In the genomic region with DNA sequence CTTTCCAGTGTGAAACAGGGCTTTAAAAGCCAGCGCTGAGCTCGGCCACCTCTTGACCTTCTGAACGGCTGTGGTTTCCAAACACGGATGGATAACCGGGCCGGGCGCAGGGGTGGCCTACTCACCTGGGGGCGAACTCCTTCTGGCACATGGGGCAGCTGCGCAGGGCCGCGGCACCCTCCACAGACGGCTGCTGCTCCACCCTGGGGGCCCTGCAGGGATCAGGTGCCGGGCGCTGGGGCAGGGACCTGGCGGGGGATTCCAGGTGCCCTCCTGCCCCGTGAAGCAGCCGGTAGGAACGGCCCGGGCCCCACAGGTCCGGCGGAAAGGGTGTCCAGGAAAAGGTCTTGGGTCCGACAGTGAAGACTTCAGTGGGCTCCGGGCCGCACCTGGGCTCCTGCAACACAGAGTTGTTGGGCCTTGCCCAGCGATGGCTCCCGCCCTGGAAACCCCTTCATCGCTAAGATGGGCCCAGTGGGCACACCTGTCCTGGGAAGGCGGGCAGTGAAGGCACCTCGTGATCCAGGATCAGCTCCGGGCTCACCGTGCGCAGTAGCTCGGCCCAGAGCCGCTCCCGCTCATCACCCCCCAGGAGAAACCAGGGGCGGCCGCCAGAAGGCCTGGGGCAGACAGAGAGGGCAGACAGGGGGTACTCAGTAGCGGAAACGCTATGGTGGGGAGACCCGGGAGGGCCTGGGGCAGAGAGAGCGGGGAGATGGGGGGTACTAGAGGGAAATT, we compare ENCODE assay signal across 8 cellular contexts. TPM values are rescaled to one million over a fixed set of nuclear protein-coding genes. Genes with fewer than 3 reads are reported as not detected.
A peak's percentile ranks its signal among the peaks of the same experiment; 100 is the strongest.
DNase-seq lines count a peak whose midpoint lies in the region; ATAC-seq and TF ChIP-seq lines count a peak whose summit lies in the region.

No MANE protein-coding gene starts in this region.

- DNase-seq in NCI-H1105 (lab: John Stamatoyannopoulos, UW) (peak; percentile 4), NCI-H1105 treated with DMSO at 0.1 percent for 48 hours (lab: John Stamatoyannopoulos, UW) (no peak), WTC11 (ENCODE audit: low spot score) (no peak), right atrium auricular region (ENCODE audit: low spot score) (no peak), NK-92 (lab: John Stamatoyannopoulos, UW; ENCODE audit: unreplicated experiment) (no peak), NCI-H82 treated with DMSO at 0.1 percent for 48 hours (lab: John Stamatoyannopoulos, UW; ENCODE audit: unreplicated experiment) (no peak), GM20000 (ENCODE audit: low spot score) (no peak)
- DNase-seq in stimulated activated effector memory CD8-positive, alpha-beta T cell treated with anti-CD3 and anti-CD28 coated beads, Interleukin-12 subunit alpha, Interleukin-12 subunit beta, amount 100 ng/mL, for 72 hours (ENCODE audit: low spot score in 2 of 2) = no peak

- H3K27me3 ChIP-seq in right atrium auricular region = no peaks in the 10 kb centered on the region

- H3K36me3 Mint-ChIP-seq in WTC11 = peaks cover 2% of the 10 kb centered on the region; the same call in 1 of the 2 replicates
- H3K36me3 Mint-ChIP-seq in stimulated activated effector memory CD8-positive, alpha-beta T cell treated with anti-CD3 and anti-CD28 coated beads, Interleukin-12 subunit alpha, Interleukin-12 subunit beta, amount 100 ng/mL, for 72 hours = peaks cover 31% of the 10 kb centered on the region

- ATAC-seq in WTC11 = no peak
- no peak for ATAC-seq in stimulated activated effector memory CD8-positive, alpha-beta T cell treated with anti-CD3 and anti-CD28 coated beads, Interleukin-12 subunit alpha, Interleukin-12 subunit beta, amount 100 ng/mL, for 72 hours

- POLR2A ChIA-PET in WTC11 (lab: Charles Lee) = interaction anchor here (1.0 kb wide), 1 partner anchor 38 kb away, joined by 3 read pairs; no protein-coding TSS in a partner anchor

- TF ChIP-seq CTCF in WTC11 (IDR thresholded peaks at IDR 0.05) (no peak), right atrium auricular region (IDR thresholded peaks at IDR 0.05) (no peak), GM20000 (IDR thresholded peaks at IDR 0.05; ENCODE audit: extremely low read depth, missing control alignments) (no peak)

- H3K4me3 ChIP-seq in right atrium auricular region = peak overlapping the region; percentile 69 to 77

- peaks cover 11% of the 10 kb centered on the region for H3K4me1 Mint-ChIP-seq in WTC11
- H3K4me1 Mint-ChIP-seq in stimulated activated effector memory CD8-positive, alpha-beta T cell treated with anti-CD3 and anti-CD28 coated beads, Interleukin-12 subunit alpha, Interleukin-12 subunit beta, amount 100 ng/mL, for 72 hours = peaks cover 25% of the 10 kb centered on the region

- no peaks in the 10 kb centered on the region for H3K36me3 ChIP-seq in right atrium auricular region

- H3K27ac ChIP-seq in right atrium auricular region = peak overlapping the region; percentile 85 to 97

- H3K27ac Mint-ChIP-seq in WTC11 = no peak overlapping the region; the same call in 1 of the 2 replicates
- peak overlapping the region; percentile 86 for H3K27ac Mint-ChIP-seq in stimulated activated effector memory CD8-positive, alpha-beta T cell treated with anti-CD3 and anti-CD28 coated beads, Interleukin-12 subunit alpha, Interleukin-12 subunit beta, amount 100 ng/mL, for 72 hours

- H3K9me3 ChIP-seq in right atrium auricular region = no peaks in the 10 kb centered on the region

- no peaks in the 10 kb centered on the region for H3K27me3 Mint-ChIP-seq in WTC11 (ENCODE audit: low read depth)

- H3K4me1 ChIP-seq in right atrium auricular region = peaks cover 0 to 62% of the 10 kb centered on the region in 2 donors

- CTCF ChIA-PET in WTC11 (lab: Charles Lee) = interaction anchor here (0.6 to 3.6 kb wide), 5 partner anchors 19 to 1600 kb away, joined by 3 to 42 read pairs (median 17); no protein-coding TSS in a partner anchor

- no peaks in the 10 kb centered on the region for H3K9me3 Mint-ChIP-seq in WTC11
- H3K9me3 Mint-ChIP-seq in stimulated activated effector memory CD8-positive, alpha-beta T cell treated with anti-CD3 and anti-CD28 coated beads, Interleukin-12 subunit alpha, Interleukin-12 subunit beta, amount 100 ng/mL, for 72 hours = no peaks in the 10 kb centered on the region

- peak overlapping the region; percentile 74 for H3K4me3 Mint-ChIP-seq in WTC11
- peak overlapping the region; percentile 81 for H3K4me3 Mint-ChIP-seq in stimulated activated effector memory CD8-positive, alpha-beta T cell treated with anti-CD3 and anti-CD28 coated beads, Interleukin-12 subunit alpha, Interleukin-12 subunit beta, amount 100 ng/mL, for 72 hours

TF ChIP-seq in WTC11, 78 proteins besides CTCF, POLR2A, EP300 and RAD21:
- no peak for TF ChIP-seq ZNF219 (CRISPR knock-in tag; IDR thresholded peaks at IDR 0.05; ENCODE audit: borderline replicate concordance)
- TF ChIP-seq, protein P1, sequence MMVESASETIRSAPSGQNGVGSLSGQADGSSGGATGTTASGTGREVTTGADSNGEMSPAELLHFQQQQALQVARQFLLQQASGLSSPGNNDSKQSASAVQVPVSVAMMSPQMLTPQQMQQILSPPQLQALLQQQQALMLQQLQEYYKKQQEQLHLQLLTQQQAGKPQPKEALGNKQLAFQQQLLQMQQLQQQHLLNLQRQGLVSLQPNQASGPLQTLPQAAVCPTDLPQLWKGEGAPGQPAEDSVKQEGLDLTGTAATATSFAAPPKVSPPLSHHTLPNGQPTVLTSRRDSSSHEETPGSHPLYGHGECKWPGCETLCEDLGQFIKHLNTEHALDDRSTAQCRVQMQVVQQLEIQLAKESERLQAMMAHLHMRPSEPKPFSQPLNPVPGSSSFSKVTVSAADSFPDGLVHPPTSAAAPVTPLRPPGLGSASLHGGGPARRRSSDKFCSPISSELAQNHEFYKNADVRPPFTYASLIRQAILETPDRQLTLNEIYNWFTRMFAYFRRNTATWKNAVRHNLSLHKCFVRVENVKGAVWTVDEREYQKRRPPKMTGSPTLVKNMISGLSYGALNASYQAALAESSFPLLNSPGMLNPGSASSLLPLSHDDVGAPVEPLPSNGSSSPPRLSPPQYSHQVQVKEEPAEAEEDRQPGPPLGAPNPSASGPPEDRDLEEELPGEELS (CRISPR knock-in tag; IDR thresholded peaks at IDR 0.05) = 0 out of 2 replicates have a peak, but pooled peaks have one; percentile 36

RNA-seq across cellular contexts. Expression of a gene that starts 0.9 kb away (rescaled TPM):
- 133 to 151 TPM (median 150 TPM) in 3 replicates for total RNA-seq in WTC11 (2021)
- total RNA-seq in right atrium auricular region = 10 to 100 TPM; 18.5 to 24.3 TPM

RNA-seq across cellular contexts. Expression of a gene that starts 34.4 kb away (rescaled TPM):
- total RNA-seq in WTC11 (2021) = 75.5 to 88.6 TPM (median 75.6 TPM) in 3 replicates
- total RNA-seq in right atrium auricular region = 10 to 100 TPM; 36.7 to 57.2 TPM
